Comparison of ENCODE assay signal across 12 cellular contexts in the genomic region with DNA sequence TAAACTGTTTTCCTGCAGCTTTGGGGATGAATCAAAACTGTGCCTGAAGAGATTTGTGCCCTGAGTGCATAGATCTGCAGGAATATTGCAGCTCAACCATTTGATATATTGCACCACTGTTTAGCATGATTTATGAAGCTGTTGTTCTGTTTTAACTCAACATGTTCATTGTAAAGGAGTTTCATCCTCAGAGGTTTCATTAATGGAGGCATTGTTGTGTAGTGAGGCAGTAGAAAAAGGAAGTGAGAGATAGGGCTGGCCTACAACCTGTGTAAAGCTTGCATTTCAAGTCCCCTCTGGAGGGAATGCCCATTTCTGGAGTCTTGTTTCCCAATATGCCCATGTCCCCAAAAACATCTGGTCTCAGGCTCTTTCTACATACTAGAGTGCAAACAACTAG.
A peak's percentile ranks its signal among the peaks of the same experiment; 100 is the strongest.
DNase-seq lines count a peak whose midpoint lies in the region; ATAC-seq and TF ChIP-seq lines count a peak whose summit lies in the region.
"Had no signal": no experiment of that assay in that cellular context is flagged by ENCODE, and none has a peak within 500 bp of the region (broad histone marks: within the 10 kb centered on the region; RNA-seq: fewer than 3 reads in every experiment).

No MANE protein-coding gene starts in this region.

- H3K27ac ChIP-seq in OCI-LY7 (ENCODE audit: low read depth, low read length, poor library complexity, severe bottlenecking) (peak overlapping the region; percentile 86), gastrocnemius medialis (no peak overlapping the region)
- no peak overlapping the region for H3K27ac ChIP-seq in CD8-positive, alpha-beta T cell (ENCODE audit: low read depth, low read length)

- peak overlapping the region; percentile 35 for H3K4me2 ChIP-seq in OCI-LY7 (ENCODE audit: low read length)

- no peaks in the 10 kb centered on the region for H3K27me3 ChIP-seq in gastrocnemius medialis
- no peaks in the 10 kb centered on the region for H3K27me3 ChIP-seq in CD8-positive, alpha-beta T cell (ENCODE audit: insufficient read depth, low read length)
- H3K27me3 ChIP-seq: Peyer's patch had no signal

- DNase-seq in OCI-LY7 (ENCODE audit: low spot score) (peak; percentile 70), gastrocnemius medialis (no peak), A172 (ENCODE audit: low spot score) (no peak)
- no peak for DNase-seq in activated CD4-positive, alpha-beta T cell treated with anti-CD3 and anti-CD28 coated beads, Interleukin-2, amount 10 ng/mL, durations not matched to agents 7 days and 5 days
- no peak for DNase-seq in CD8-positive, alpha-beta T cell
- DNase-seq: Caco-2, Peyer's patch, retina had no signal

- no peak overlapping the region for H3K27ac Mint-ChIP-seq in activated CD4-positive, alpha-beta T cell treated with anti-CD3 and anti-CD28 coated beads, Interleukin-2, amount 10 ng/mL, durations not matched to agents 7 days and 5 days
- no peak overlapping the region for H3K27ac Mint-ChIP-seq in CD8-positive, alpha-beta T cell

- TF ChIP-seq CTCF in OCI-LY7 (conservative IDR thresholded peaks at IDR 0.05; ENCODE audit: low read length): no peak
- TF ChIP-seq CTCF in gastrocnemius medialis (IDR thresholded peaks at IDR 0.05 in 4 of 5, conservative IDR thresholded peaks at IDR 0.05 in 1 of 5): no peak
- TF ChIP-seq CTCF in CD8-positive, alpha-beta T cell (IDR thresholded peaks at IDR 0.05): no peak

- no peak for TF ChIP-seq POLR2A in gastrocnemius medialis (IDR thresholded peaks at IDR 0.05)

- H3K79me2 ChIP-seq in OCI-LY7 (ENCODE audit: insufficient read depth, low read depth, low read length): no peaks in the 10 kb centered on the region

- peak overlapping the region; percentile 97 for H2AFZ ChIP-seq in OCI-LY7 (ENCODE audit: low read length)

- H3K9me3 ChIP-seq in OCI-LY7 (ENCODE audit: low read length) (no peaks in the 10 kb centered on the region; the same call in 1 of the 2 replicates), gastrocnemius medialis (no peaks in the 10 kb centered on the region)
- H3K9me3 ChIP-seq in CD8-positive, alpha-beta T cell (ENCODE audit: low read length): no peaks in the 10 kb centered on the region
- H3K9me3 ChIP-seq: Caco-2, Peyer's patch had no signal

- H3K27me3 Mint-ChIP-seq in activated CD4-positive, alpha-beta T cell treated with anti-CD3 and anti-CD28 coated beads, Interleukin-2, amount 10 ng/mL, durations not matched to agents 7 days and 5 days: peaks cover 2% of the 10 kb centered on the region
- no peaks in the 10 kb centered on the region for H3K27me3 Mint-ChIP-seq in CD8-positive, alpha-beta T cell (ENCODE audit: low read depth)
- H3K27me3 Mint-ChIP-seq: activated CD4-positive, alpha-beta T cell treated with anti-CD3 and anti-CD28 coated beads, Interleukin-2, amount 10 ng/mL, durations not matched to agents 24 days and 14 days had no signal

- intact Hi-C loops in OCI-LY7 (cut with micrococcal nuclease; ENCODE audit: unreplicated experiment): no loop called here
- intact Hi-C loops in gastrocnemius medialis (cut with DNase I; ENCODE audit: low total_unique reads): no loop called here
- intact Hi-C loops in CD8-positive, alpha-beta T cell (cut with DNase I, micrococcal nuclease): no loop called here

- H3K4me1 Mint-ChIP-seq in activated CD4-positive, alpha-beta T cell treated with anti-CD3 and anti-CD28 coated beads, Interleukin-2, amount 10 ng/mL, durations not matched to agents 7 days and 5 days: peaks cover 44% of the 10 kb centered on the region
- H3K4me1 Mint-ChIP-seq in CD8-positive, alpha-beta T cell (ENCODE audit: low read depth): peaks cover 2% of the 10 kb centered on the region

- H3K36me3 ChIP-seq in OCI-LY7 (ENCODE audit: insufficient read depth, low read length): no peaks in the 10 kb centered on the region
- H3K36me3 ChIP-seq in gastrocnemius medialis: no peaks in the 10 kb centered on the region
- no peaks in the 10 kb centered on the region for H3K36me3 ChIP-seq in CD8-positive, alpha-beta T cell (ENCODE audit: insufficient read depth, low read length)
- H3K36me3 ChIP-seq: Peyer's patch had no signal

- peaks cover 1% of the 10 kb centered on the region for H3K36me3 Mint-ChIP-seq in activated CD4-positive, alpha-beta T cell treated with anti-CD3 and anti-CD28 coated beads, Interleukin-2, amount 10 ng/mL, durations not matched to agents 7 days and 5 days (ENCODE audit: low read depth)
- H3K36me3 Mint-ChIP-seq in CD8-positive, alpha-beta T cell: no peaks in the 10 kb centered on the region

- CTCF ChIA-PET in OCI-LY7 (lab: Charles Lee; ENCODE audit: unreplicated experiment): interaction anchor here (0.6 to 1.3 kb wide), 4 partner anchors 8 to 73 kb away, joined by 3 to 6 read pairs (median 4); no protein-coding TSS in a partner anchor
- CTCF ChIA-PET in activated CD4-positive, alpha-beta T cell treated with anti-CD3 and anti-CD28 coated beads, Interleukin-2, amount 10 ng/mL, durations not matched to agents 7 days and 5 days (lab: Charles Lee): interaction anchor here (0.5 to 3.3 kb wide), 6 partner anchors 9 to 115 kb away, joined by 4 to 15 read pairs (median 7); no protein-coding TSS in a partner anchor
- CTCF ChIA-PET in CD8-positive, alpha-beta T cell (lab: Charles Lee): interaction anchor here (1.9 to 2.6 kb wide), 3 partner anchors 9 to 73 kb away, joined by 6 to 22 read pairs (median 10); no protein-coding TSS in a partner anchor

- in situ Hi-C loops in gastrocnemius medialis (cut with MboI; ENCODE audit: low sequenced_read_pairs in 4 of 4): no loop called here

- no peaks in the 10 kb centered on the region for H4K20me1 ChIP-seq in OCI-LY7 (ENCODE audit: insufficient read depth, low read length)

- H3K4me3 Mint-ChIP-seq in activated CD4-positive, alpha-beta T cell treated with anti-CD3 and anti-CD28 coated beads, Interleukin-2, amount 10 ng/mL, durations not matched to agents 7 days and 5 days: no peak overlapping the region
- H3K4me3 Mint-ChIP-seq in CD8-positive, alpha-beta T cell: no peak overlapping the region

- BruUV-seq in OCI-LY7 (replicated peaks; lab: Mats Ljungman, UMichigan): no TSS peak

- H3K4me3 ChIP-seq in OCI-LY7 (ENCODE audit: low read depth, low read length, poor library complexity, severe bottlenecking) (peak overlapping the region; percentile 4), gastrocnemius medialis (no peak overlapping the region)
- H3K4me3 ChIP-seq in CD8-positive, alpha-beta T cell (ENCODE audit: low read depth, low read length): no peak overlapping the region
- H3K4me3 ChIP-seq: Peyer's patch had no signal

- H3K4me1 ChIP-seq in OCI-LY7 (ENCODE audit: insufficient read depth, low read length, poor library complexity, severe bottlenecking) (peaks cover 52% of the 10 kb centered on the region), gastrocnemius medialis (no peaks in the 10 kb centered on the region)
- H3K4me1 ChIP-seq in CD8-positive, alpha-beta T cell (ENCODE audit: insufficient read depth, low read length): no peaks in the 10 kb centered on the region
- H3K4me1 ChIP-seq: Caco-2 had no signal

- H3K9me2 ChIP-seq in OCI-LY7 (ENCODE audit: insufficient read depth, low read length): no peaks in the 10 kb centered on the region

- no peaks in the 10 kb centered on the region for H3K9me3 Mint-ChIP-seq in activated CD4-positive, alpha-beta T cell treated with anti-CD3 and anti-CD28 coated beads, Interleukin-2, amount 10 ng/mL, durations not matched to agents 7 days and 5 days
- H3K9me3 Mint-ChIP-seq in CD8-positive, alpha-beta T cell: no peaks in the 10 kb centered on the region

- POLR2A ChIA-PET in OCI-LY7 (lab: Charles Lee): interaction anchor here (0.6 to 2.4 kb wide), 14 partner anchors 9 to 1520 kb away, joined by 3 to 16 read pairs (median 4); partner anchors contain the start of gene DNAJC12
- POLR2A ChIA-PET in activated CD4-positive, alpha-beta T cell treated with anti-CD3 and anti-CD28 coated beads, Interleukin-2, amount 10 ng/mL, durations not matched to agents 7 days and 5 days (lab: Charles Lee): no interaction called here
- POLR2A ChIA-PET in CD8-positive, alpha-beta T cell (lab: Charles Lee): interaction anchor here (0.7 kb wide), 1 partner anchor 14 kb away, joined by 3 read pairs; no protein-coding TSS in a partner anchor

- ATAC-seq in GM18519 (IDR thresholded peaks at IDR 0.05; ENCODE audit: low FRiP score, unreplicated experiment): peak; percentile 45
- ATAC-seq in GM21515 (IDR thresholded peaks at IDR 0.05; ENCODE audit: unreplicated experiment): peak; percentile 75
- ATAC-seq in HG03103 (IDR thresholded peaks at IDR 0.05; ENCODE audit: low read depth, unreplicated experiment): peak; percentile 58
- ATAC-seq in gastrocnemius medialis: no peak
- no peak for ATAC-seq in CD8-positive, alpha-beta T cell

Comparison
In these comparisons a context has a peak if more than half of its experiments do, and no peak if none do; other contexts are left out.
1. ATAC-seq: peak in GM18519 (single experiment), GM21515 (single experiment) and HG03103 (single experiment); none in gastrocnemius medialis (0 of 2) and CD8-positive, alpha-beta T cell (single experiment).